In genomic region chr17:51119415-51120356, GRCh38 we compare ENCODE assay signal across 1 cellular context.
TF ChIP-seq lines count a peak whose summit lies in the region.

No MANE protein-coding gene starts in this region.

TF ChIP-seq in GM23338, 12 proteins besides CTCF, POLR2A, EP300 and RAD21 (continued from another document):
- TF ChIP-seq, protein P1, sequence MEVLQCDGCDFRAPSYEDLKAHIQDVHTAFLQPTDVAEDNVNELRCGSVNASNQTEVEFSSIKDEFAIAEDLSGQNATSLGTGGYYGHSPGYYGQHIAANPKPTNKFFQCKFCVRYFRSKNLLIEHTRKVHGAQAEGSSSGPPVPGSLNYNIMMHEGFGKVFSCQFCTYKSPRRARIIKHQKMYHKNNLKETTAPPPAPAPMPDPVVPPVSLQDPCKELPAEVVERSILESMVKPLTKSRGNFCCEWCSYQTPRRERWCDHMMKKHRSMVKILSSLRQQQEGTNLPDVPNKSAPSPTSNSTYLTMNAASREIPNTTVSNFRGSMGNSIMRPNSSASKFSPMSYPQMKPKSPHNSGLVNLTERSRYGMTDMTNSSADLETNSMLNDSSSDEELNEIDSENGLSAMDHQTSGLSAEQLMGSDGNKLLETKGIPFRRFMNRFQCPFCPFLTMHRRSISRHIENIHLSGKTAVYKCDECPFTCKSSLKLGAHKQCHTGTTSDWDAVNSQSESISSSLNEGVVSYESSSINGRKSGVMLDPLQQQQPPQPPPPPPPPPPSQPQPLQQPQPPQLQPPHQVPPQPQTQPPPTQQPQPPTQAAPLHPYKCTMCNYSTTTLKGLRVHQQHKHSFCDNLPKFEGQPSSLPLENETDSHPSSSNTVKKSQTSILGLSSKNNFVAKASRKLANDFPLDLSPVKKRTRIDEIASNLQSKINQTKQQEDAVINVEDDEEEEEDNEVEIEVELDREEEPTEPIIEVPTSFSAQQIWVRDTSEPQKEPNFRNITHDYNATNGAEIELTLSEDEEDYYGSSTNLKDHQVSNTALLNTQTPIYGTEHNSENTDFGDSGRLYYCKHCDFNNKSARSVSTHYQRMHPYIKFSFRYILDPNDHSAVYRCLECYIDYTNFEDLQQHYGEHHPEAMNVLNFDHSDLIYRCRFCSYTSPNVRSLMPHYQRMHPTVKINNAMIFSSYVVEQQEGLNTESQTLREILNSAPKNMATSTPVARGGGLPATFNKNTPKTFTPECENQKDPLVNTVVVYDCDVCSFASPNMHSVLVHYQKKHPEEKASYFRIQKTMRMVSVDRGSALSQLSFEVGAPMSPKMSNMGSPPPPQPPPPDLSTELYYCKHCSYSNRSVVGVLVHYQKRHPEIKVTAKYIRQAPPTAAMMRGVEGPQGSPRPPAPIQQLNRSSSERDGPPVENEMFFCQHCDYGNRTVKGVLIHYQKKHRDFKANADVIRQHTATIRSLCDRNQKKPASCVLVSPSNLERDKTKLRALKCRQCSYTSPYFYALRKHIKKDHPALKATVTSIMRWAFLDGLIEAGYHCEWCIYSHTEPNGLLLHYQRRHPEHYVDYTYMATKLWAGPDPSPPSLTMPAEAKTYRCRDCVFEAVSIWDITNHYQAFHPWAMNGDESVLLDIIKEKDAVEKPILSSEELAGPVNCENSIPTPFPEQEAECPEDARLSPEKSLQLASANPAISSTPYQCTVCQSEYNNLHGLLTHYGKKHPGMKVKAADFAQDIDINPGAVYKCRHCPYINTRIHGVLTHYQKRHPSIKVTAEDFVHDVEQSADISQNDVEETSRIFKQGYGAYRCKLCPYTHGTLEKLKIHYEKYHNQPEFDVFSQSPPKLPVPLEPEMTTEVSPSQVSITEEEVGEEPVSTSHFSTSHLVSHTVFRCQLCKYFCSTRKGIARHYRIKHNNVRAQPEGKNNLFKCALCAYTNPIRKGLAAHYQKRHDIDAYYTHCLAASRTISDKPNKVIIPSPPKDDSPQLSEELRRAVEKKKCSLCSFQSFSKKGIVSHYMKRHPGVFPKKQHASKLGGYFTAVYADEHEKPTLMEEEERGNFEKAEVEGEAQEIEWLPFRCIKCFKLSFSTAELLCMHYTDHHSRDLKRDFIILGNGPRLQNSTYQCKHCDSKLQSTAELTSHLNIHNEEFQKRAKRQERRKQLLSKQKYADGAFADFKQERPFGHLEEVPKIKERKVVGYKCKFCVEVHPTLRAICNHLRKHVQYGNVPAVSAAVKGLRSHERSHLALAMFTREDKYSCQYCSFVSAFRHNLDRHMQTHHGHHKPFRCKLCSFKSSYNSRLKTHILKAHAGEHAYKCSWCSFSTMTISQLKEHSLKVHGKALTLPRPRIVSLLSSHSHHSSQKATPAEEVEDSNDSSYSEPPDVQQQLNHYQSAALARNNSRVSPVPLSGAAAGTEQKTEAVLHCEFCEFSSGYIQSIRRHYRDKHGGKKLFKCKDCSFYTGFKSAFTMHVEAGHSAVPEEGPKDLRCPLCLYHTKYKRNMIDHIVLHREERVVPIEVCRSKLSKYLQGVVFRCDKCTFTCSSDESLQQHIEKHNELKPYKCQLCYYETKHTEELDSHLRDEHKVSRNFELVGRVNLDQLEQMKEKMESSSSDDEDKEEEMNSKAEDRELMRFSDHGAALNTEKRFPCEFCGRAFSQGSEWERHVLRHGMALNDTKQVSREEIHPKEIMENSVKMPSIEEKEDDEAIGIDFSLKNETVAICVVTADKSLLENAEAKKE (CRISPR knock-in tag; IDR thresholded peaks at IDR 0.05): no peak
- TF ChIP-seq EZH2phosphoT487 (IDR thresholded peaks at IDR 0.05; ENCODE audit: unreplicated experiment) (no peak), JUNB (IDR thresholded peaks at IDR 0.05; ENCODE audit: unreplicated experiment) (no peak)
